Comparison of ENCODE assay signal across 19 cellular contexts in the genomic region with DNA sequence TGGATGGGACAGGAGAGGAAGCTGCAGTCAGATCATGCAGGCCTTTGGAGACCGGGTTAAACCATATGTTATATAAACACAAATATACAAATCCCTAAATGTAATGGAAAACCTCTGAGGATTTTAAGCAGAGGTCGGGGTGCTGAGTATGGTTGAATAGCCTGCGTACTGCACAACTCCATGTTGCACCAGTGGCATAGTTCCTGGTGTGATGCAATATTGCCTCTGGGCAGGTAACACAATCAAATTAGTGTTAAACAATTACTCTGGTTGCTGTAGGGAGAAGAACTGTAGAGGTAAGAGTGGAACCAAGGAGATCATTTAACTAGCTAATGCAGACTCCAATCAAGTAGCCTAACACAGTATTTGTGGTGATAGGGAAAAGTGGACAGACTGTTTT. TPM values are rescaled to one million over a fixed set of nuclear protein-coding genes. Genes with fewer than 3 reads are reported as not detected.
DNase-seq lines count a peak whose midpoint lies in the region; ATAC-seq and TF ChIP-seq lines count a peak whose summit lies in the region.
"Had no signal": no experiment of that assay in that cellular context is flagged by ENCODE, and none has a peak within 500 bp of the region (broad histone marks: within the 10 kb centered on the region; RNA-seq: fewer than 3 reads in every experiment).

No MANE protein-coding gene starts in this region.

- H3K9me3 ChIP-seq in BE2C, result no peaks in the 10 kb centered on the region
- H3K9me3 ChIP-seq: HAP-1, Peyer's patch had no signal

- CTCF ChIA-PET in WTC11 (lab: Charles Lee), result no interaction called here

- H3K27me3 ChIP-seq in BE2C, result no peaks in the 10 kb centered on the region
- H3K27me3 ChIP-seq: Peyer's patch had no signal

- DNase-seq in BE2C (peak; percentile 38), LoVo (ENCODE audit: low spot score) (peak; percentile 12), WTC11 (ENCODE audit: low spot score) (no peak), left kidney (ENCODE audit: low read depth, low spot score) (peak; percentile 46), T-helper 2 cell (no peak), substantia nigra (lab: John Stamatoyannopoulos, UW) (no peak)
- DNase-seq: CD4-positive, alpha-beta memory T cell; DND-41; GF-D8; NCI-H1105 treated with DMSO at 0.1 percent for 48 hours; NCI-H2081; Peyer's patch; Right ventricle myocardium superior had no signal

- H3K36me3 ChIP-seq in BE2C, result no peaks in the 10 kb centered on the region
- H3K36me3 ChIP-seq: HAP-1, Peyer's patch had no signal

- POLR2A ChIA-PET in WTC11 (lab: Charles Lee), result no interaction called here

- H3K36me3 Mint-ChIP-seq in WTC11, result no peaks in the 10 kb centered on the region
- H3K36me3 Mint-ChIP-seq: CD4-positive, alpha-beta memory T cell had no signal

- H3K27me3 Mint-ChIP-seq in WTC11 (ENCODE audit: low read depth), result peaks cover 99% of the 10 kb centered on the region

- no peak for ATAC-seq in WTC11
- no peak for ATAC-seq in HG02840 (IDR thresholded peaks at IDR 0.05; ENCODE audit: low FRiP score, unreplicated experiment)
- ATAC-seq in GM18867 (IDR thresholded peaks at IDR 0.05; ENCODE audit: unreplicated experiment), result no peak
- ATAC-seq: SK-N-SH treated with all-trans-retinoic acid at 6 μM for 48 hours had no signal

- no peak overlapping the region for H3K27ac ChIP-seq in substantia nigra (ENCODE audit: low read depth, low read length, poor library complexity, severe bottlenecking)
- H3K27ac ChIP-seq: HL-60, Peyer's patch had no signal

- H3K4me1 ChIP-seq in BE2C, result peaks cover 9% of the 10 kb centered on the region
- H3K4me1 ChIP-seq: Peyer's patch had no signal

- no peak overlapping the region for H3K4me3 ChIP-seq in BE2C (ENCODE audit: low read depth, low read length)
- H3K4me3 ChIP-seq: HAP-1, Peyer's patch had no signal

- peaks cover 8% of the 10 kb centered on the region for H3K4me1 Mint-ChIP-seq in WTC11
- H3K4me1 Mint-ChIP-seq: B cell; CD4-positive, alpha-beta memory T cell had no signal

- TF ChIP-seq CTCF in BE2C (IDR thresholded peaks at IDR 0.05; ENCODE audit: low read depth, low read length), result no peak
- TF ChIP-seq CTCF in WTC11 (IDR thresholded peaks at IDR 0.05), result no peak

- no peak overlapping the region for H3K27ac Mint-ChIP-seq in WTC11
- H3K27ac Mint-ChIP-seq: B cell; CD4-positive, alpha-beta memory T cell had no signal

- H3K9me3 Mint-ChIP-seq in WTC11, result no peaks in the 10 kb centered on the region

- no peak overlapping the region for H3K4me3 Mint-ChIP-seq in WTC11
- H3K4me3 Mint-ChIP-seq: B cell; CD4-positive, alpha-beta memory T cell had no signal

TF ChIP-seq in WTC11, 78 proteins besides CTCF, POLR2A, EP300 and RAD21:
- no peak for TF ChIP-seq ZNF671 (CRISPR knock-in tag; IDR thresholded peaks at IDR 0.05)
- peak; percentile 91 for TF ChIP-seq GABPB1 (CRISPR knock-in tag; IDR thresholded peaks at IDR 0.05)
- TF ChIP-seq, protein P1, sequence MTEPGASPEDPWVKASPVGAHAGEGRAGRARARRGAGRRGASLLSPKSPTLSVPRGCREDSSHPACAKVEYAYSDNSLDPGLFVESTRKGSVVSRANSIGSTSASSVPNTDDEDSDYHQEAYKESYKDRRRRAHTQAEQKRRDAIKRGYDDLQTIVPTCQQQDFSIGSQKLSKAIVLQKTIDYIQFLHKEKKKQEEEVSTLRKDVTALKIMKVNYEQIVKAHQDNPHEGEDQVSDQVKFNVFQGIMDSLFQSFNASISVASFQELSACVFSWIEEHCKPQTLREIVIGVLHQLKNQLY (CRISPR knock-in tag; IDR thresholded peaks at IDR 0.05), result no peak

RNA-seq across cellular contexts. Expression of a gene that starts 21.3 kb away (rescaled TPM):
- 115 TPM for polyA plus RNA-seq in BE2C (2012; ENCODE audit: insufficient read depth, insufficient read length, low read depth)
- total RNA-seq in WTC11 (2021), result 74.9 to 76.8 TPM (median 75.7 TPM) in 3 replicates

RNA-seq across cellular contexts. Expression of a gene that starts 32.4 kb away (rescaled TPM):
- 24.5 TPM for polyA plus RNA-seq in BE2C (2012; ENCODE audit: insufficient read depth, insufficient read length, low read depth)
- total RNA-seq in WTC11 (2021), result 31.0 to 32.2 TPM (median 31.0 TPM) in 3 replicates

Comparison
In these comparisons a context has a peak if more than half of its experiments do, and no peak if none do; other contexts are left out.
1. DNase-seq: peak in BE2C (single experiment), LoVo (single experiment) and left kidney (single experiment); none in WTC11 (single experiment), T-helper 2 cell (0 of 5) and substantia nigra (0 of 49).